1 cellular context compared by ENCODE assay signal in the genomic region with DNA sequence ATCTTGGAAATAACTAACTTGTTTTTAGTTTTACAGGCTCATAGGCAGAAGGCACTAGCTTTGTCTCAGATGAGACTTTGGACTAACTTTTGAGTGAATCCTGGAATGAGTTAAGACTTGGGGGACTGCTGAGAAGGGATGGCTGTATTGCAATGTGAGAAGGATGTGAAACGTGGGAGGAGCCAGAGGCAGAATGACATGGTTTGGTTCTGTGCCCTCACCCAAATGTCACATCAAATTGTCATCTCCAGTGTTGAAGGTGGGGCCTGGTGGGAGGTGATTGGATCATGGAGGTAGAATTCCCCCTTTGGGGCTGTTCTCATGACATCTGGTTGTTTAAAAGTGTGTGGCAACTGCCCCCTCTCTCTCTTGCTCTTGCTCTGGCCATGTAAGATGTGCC.
TF ChIP-seq lines count a peak whose summit lies in the region.

No MANE protein-coding gene starts in this region.

TF ChIP-seq in GM12878, 131 proteins besides CTCF, POLR2A, EP300 and RAD21:
- TF ChIP-seq MTA3 (IDR thresholded peaks at IDR 0.05; ENCODE audit: borderline replicate concordance, low read length) (0 out of 2 replicates have a peak, but pooled peaks have one; percentile 32), IKZF1 (conservative IDR thresholded peaks at IDR 0.05) (peak; percentile 35; the same call in 1 of the 2 replicates), SPI1 (IDR thresholded peaks at IDR 0.05; ENCODE audit: borderline replicate concordance, insufficient read depth, low read depth, low read length) (0 out of 2 replicates have a peak, but pooled peaks have one; percentile 15), POU2F2 (IDR thresholded peaks at IDR 0.05; ENCODE audit: borderline replicate concordance, low read depth, low read length) (no peak), EED (IDR thresholded peaks at IDR 0.05; ENCODE audit: low read depth) (peak; percentile 36; the same call in 1 of the 2 replicates)
- TF ChIP-seq, protein P1, sequence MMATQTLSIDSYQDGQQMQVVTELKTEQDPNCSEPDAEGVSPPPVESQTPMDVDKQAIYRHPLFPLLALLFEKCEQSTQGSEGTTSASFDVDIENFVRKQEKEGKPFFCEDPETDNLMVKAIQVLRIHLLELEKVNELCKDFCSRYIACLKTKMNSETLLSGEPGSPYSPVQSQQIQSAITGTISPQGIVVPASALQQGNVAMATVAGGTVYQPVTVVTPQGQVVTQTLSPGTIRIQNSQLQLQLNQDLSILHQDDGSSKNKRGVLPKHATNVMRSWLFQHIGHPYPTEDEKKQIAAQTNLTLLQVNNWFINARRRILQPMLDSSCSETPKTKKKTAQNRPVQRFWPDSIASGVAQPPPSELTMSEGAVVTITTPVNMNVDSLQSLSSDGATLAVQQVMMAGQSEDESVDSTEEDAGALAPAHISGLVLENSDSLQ (IDR thresholded peaks at IDR 0.05), result 0 out of 2 replicates have a peak, but pooled peaks have one; percentile 19
